21 cellular contexts compared by ENCODE assay signal in genomic region chr1:46689326-46689725, GRCh38. TPM values are rescaled to one million over a fixed set of nuclear protein-coding genes. Genes with fewer than 3 reads are reported as not detected.
DNase-seq lines count a peak whose midpoint lies in the region; ATAC-seq and TF ChIP-seq lines count a peak whose summit lies in the region.
"Had no signal": no experiment of that assay in that cellular context is flagged by ENCODE, and none has a peak within 500 bp of the region (broad histone marks: within the 10 kb centered on the region; RNA-seq: fewer than 3 reads in every experiment).

No MANE protein-coding gene starts in this region.

- intact Hi-C loops in activated CD8-positive, alpha-beta T cell treated with anti-CD3 and anti-CD28 coated beads for 36 hours (cut with micrococcal nuclease), result no loop called here

- CTCF ChIA-PET in activated CD8-positive, alpha-beta T cell treated with anti-CD3 and anti-CD28 coated beads for 36 hours (lab: Charles Lee), result interaction anchor here (1.1 kb wide), 1 partner anchor 10 kb away, joined by 3 read pairs; no protein-coding TSS in a partner anchor
- CTCF ChIA-PET in activated CD8-positive, alpha-beta T cell treated with anti-CD3 and anti-CD28 coated beads, Interleukin-2, amount 10 ng/mL, durations not matched to agents 7 days and 5 days (lab: Charles Lee), result no interaction called here

- POLR2A ChIA-PET in activated CD8-positive, alpha-beta T cell treated with anti-CD3 and anti-CD28 coated beads for 36 hours (lab: Charles Lee), result no interaction called here
- POLR2A ChIA-PET in activated CD8-positive, alpha-beta T cell treated with anti-CD3 and anti-CD28 coated beads, Interleukin-2, amount 10 ng/mL, durations not matched to agents 7 days and 5 days (lab: Charles Lee), result no interaction called here

- H3K36me3 Mint-ChIP-seq in activated CD8-positive, alpha-beta T cell treated with anti-CD3 and anti-CD28 coated beads for 36 hours (ENCODE audit: low read depth), result peaks cover 43% of the 10 kb centered on the region
- H3K36me3 Mint-ChIP-seq in activated CD8-positive, alpha-beta T cell treated with anti-CD3 and anti-CD28 coated beads, Interleukin-2, amount 10 ng/mL, durations not matched to agents 7 days and 5 days (ENCODE audit: low read depth), result peaks cover 70% of the 10 kb centered on the region
- peaks cover 59% of the 10 kb centered on the region for H3K36me3 Mint-ChIP-seq in endothelial cell (ENCODE audit: low read depth, unreplicated experiment)
- H3K36me3 Mint-ChIP-seq in stimulated activated memory B cell treated with anti-CD40 and anti-IgM and Interleukin-4, amounts not matched to agents 10 μg/mL and 1 μg/mL and 100 μg/mL, for 72 hours, result peaks cover 70% of the 10 kb centered on the region
- H3K36me3 Mint-ChIP-seq in T-helper 2 cell treated with Interferon-gamma antibody and Interleukin-4, amounts not matched to agents 5 μg/mL and 100 μg/mL, for 36 hours (ENCODE audit: low read depth), result peaks cover 68% of the 10 kb centered on the region

- H3K4me3 Mint-ChIP-seq in activated CD8-positive, alpha-beta T cell treated with anti-CD3 and anti-CD28 coated beads for 36 hours, result no peak overlapping the region
- no peak overlapping the region for H3K4me3 Mint-ChIP-seq in activated CD8-positive, alpha-beta T cell treated with anti-CD3 and anti-CD28 coated beads, Interleukin-2, amount 10 ng/mL, durations not matched to agents 7 days and 5 days
- peak overlapping the region; percentile 81 for H3K4me3 Mint-ChIP-seq in endothelial cell (ENCODE audit: unreplicated experiment)
- H3K4me3 Mint-ChIP-seq in stimulated activated memory B cell treated with anti-CD40 and anti-IgM and Interleukin-4, amounts not matched to agents 10 μg/mL and 1 μg/mL and 100 μg/mL, for 72 hours, result no peak overlapping the region
- H3K4me3 Mint-ChIP-seq in T-helper 2 cell treated with Interferon-gamma antibody and Interleukin-4, amounts not matched to agents 5 μg/mL and 100 μg/mL, for 36 hours, result no peak overlapping the region
- H3K4me3 Mint-ChIP-seq: type B pancreatic cell had no signal

- ATAC-seq in activated CD8-positive, alpha-beta T cell treated with anti-CD3 and anti-CD28 coated beads for 36 hours, result no peak
- no peak for ATAC-seq in activated CD8-positive, alpha-beta T cell treated with anti-CD3 and anti-CD28 coated beads, Interleukin-2, amount 10 ng/mL, durations not matched to agents 7 days and 5 days
- no peak for ATAC-seq in stimulated activated memory B cell treated with anti-CD40 and anti-IgM and Interleukin-4, amounts not matched to agents 10 μg/mL and 1 μg/mL and 100 μg/mL, for 72 hours
- no peak for ATAC-seq in HG02973 (IDR thresholded peaks at IDR 0.05; ENCODE audit: unreplicated experiment)
- ATAC-seq: HCT116 had no signal

- DNase-seq in activated CD8-positive, alpha-beta T cell treated with anti-CD3 and anti-CD28 coated beads for 36 hours, result no peak
- DNase-seq in activated CD8-positive, alpha-beta T cell treated with anti-CD3 and anti-CD28 coated beads, Interleukin-2, amount 10 ng/mL, durations not matched to agents 7 days and 5 days, result no peak
- DNase-seq in NCI-H2196 treated with DMSO at 0.1 percent for 48 hours (lab: John Stamatoyannopoulos, UW; ENCODE audit: unreplicated experiment) (peak; percentile 8), endothelial cell (ENCODE audit: low spot score) (no peak), AG08396 (ENCODE audit: low spot score) (no peak)
- DNase-seq in T-helper 2 cell treated with Interferon-gamma antibody and Interleukin-4, amounts not matched to agents 5 μg/mL and 100 μg/mL, for 36 hours (ENCODE audit: low spot score), result no peak
- DNase-seq: activated CD4-positive, alpha-beta T cell treated with anti-CD3 and anti-CD28 coated beads, Interleukin-2, amount 50 U/mL, for 4 hours; activated effector memory CD4-positive, alpha-beta T cell treated with anti-CD3 and anti-CD28 coated beads, Interleukin-2, amount 50 U/mL, for 16 hours; heart right ventricle; islet precursor cell; NCI-H1105 treated with DMSO at 0.1 percent for 48 hours; NCI-H446 treated with DMSO at 0.1 percent for 48 hours; nucleus accumbens; stimulated activated CD4-positive, alpha-beta T cell treated with anti-CD3 and anti-CD28 coated beads, Interleukin-4, amount 100 ng/mL, for 4 hours had no signal

- no peak for TF ChIP-seq CTCF in activated CD8-positive, alpha-beta T cell treated with anti-CD3 and anti-CD28 coated beads for 36 hours (IDR thresholded peaks at IDR 0.05)
- no peak for TF ChIP-seq CTCF in endothelial cell (IDR thresholded peaks at IDR 0.05; ENCODE audit: unreplicated experiment)

- no peaks in the 10 kb centered on the region for H3K9me3 Mint-ChIP-seq in activated CD8-positive, alpha-beta T cell treated with anti-CD3 and anti-CD28 coated beads for 36 hours
- H3K9me3 Mint-ChIP-seq in activated CD8-positive, alpha-beta T cell treated with anti-CD3 and anti-CD28 coated beads, Interleukin-2, amount 10 ng/mL, durations not matched to agents 7 days and 5 days (ENCODE audit: insufficient read depth), result no peaks in the 10 kb centered on the region
- H3K9me3 Mint-ChIP-seq in endothelial cell (ENCODE audit: unreplicated experiment), result no peaks in the 10 kb centered on the region
- H3K9me3 Mint-ChIP-seq in stimulated activated memory B cell treated with anti-CD40 and anti-IgM and Interleukin-4, amounts not matched to agents 10 μg/mL and 1 μg/mL and 100 μg/mL, for 72 hours, result no peaks in the 10 kb centered on the region
- no peaks in the 10 kb centered on the region for H3K9me3 Mint-ChIP-seq in T-helper 2 cell treated with Interferon-gamma antibody and Interleukin-4, amounts not matched to agents 5 μg/mL and 100 μg/mL, for 36 hours
- H3K9me3 Mint-ChIP-seq: type B pancreatic cell had no signal

- no peaks in the 10 kb centered on the region for H3K27me3 Mint-ChIP-seq in activated CD8-positive, alpha-beta T cell treated with anti-CD3 and anti-CD28 coated beads for 36 hours
- H3K27me3 Mint-ChIP-seq in activated CD8-positive, alpha-beta T cell treated with anti-CD3 and anti-CD28 coated beads, Interleukin-2, amount 10 ng/mL, durations not matched to agents 7 days and 5 days (ENCODE audit: low read depth), result no peaks in the 10 kb centered on the region
- no peaks in the 10 kb centered on the region for H3K27me3 Mint-ChIP-seq in endothelial cell (ENCODE audit: unreplicated experiment)
- no peaks in the 10 kb centered on the region for H3K27me3 Mint-ChIP-seq in stimulated activated memory B cell treated with anti-CD40 and anti-IgM and Interleukin-4, amounts not matched to agents 10 μg/mL and 1 μg/mL and 100 μg/mL, for 72 hours
- no peaks in the 10 kb centered on the region for H3K27me3 Mint-ChIP-seq in T-helper 2 cell treated with Interferon-gamma antibody and Interleukin-4, amounts not matched to agents 5 μg/mL and 100 μg/mL, for 36 hours (ENCODE audit: low read depth)
- H3K27me3 Mint-ChIP-seq: type B pancreatic cell had no signal

- peaks cover 10% of the 10 kb centered on the region for H3K4me1 Mint-ChIP-seq in activated CD8-positive, alpha-beta T cell treated with anti-CD3 and anti-CD28 coated beads for 36 hours (ENCODE audit: low read depth)
- peaks cover 13% of the 10 kb centered on the region for H3K4me1 Mint-ChIP-seq in activated CD8-positive, alpha-beta T cell treated with anti-CD3 and anti-CD28 coated beads, Interleukin-2, amount 10 ng/mL, durations not matched to agents 7 days and 5 days (ENCODE audit: low read depth)
- H3K4me1 Mint-ChIP-seq in endothelial cell (ENCODE audit: unreplicated experiment), result peaks cover 22% of the 10 kb centered on the region
- H3K4me1 Mint-ChIP-seq in stimulated activated memory B cell treated with anti-CD40 and anti-IgM and Interleukin-4, amounts not matched to agents 10 μg/mL and 1 μg/mL and 100 μg/mL, for 72 hours, result no peaks in the 10 kb centered on the region
- H3K4me1 Mint-ChIP-seq in T-helper 2 cell treated with Interferon-gamma antibody and Interleukin-4, amounts not matched to agents 5 μg/mL and 100 μg/mL, for 36 hours (ENCODE audit: low read depth), result peaks cover 23% of the 10 kb centered on the region

- peak overlapping the region; percentile 68 for H3K27ac Mint-ChIP-seq in activated CD8-positive, alpha-beta T cell treated with anti-CD3 and anti-CD28 coated beads for 36 hours
- no peak overlapping the region for H3K27ac Mint-ChIP-seq in activated CD8-positive, alpha-beta T cell treated with anti-CD3 and anti-CD28 coated beads, Interleukin-2, amount 10 ng/mL, durations not matched to agents 7 days and 5 days
- peak overlapping the region; percentile 49 for H3K27ac Mint-ChIP-seq in endothelial cell (ENCODE audit: unreplicated experiment)
- H3K27ac Mint-ChIP-seq in stimulated activated memory B cell treated with anti-CD40 and anti-IgM and Interleukin-4, amounts not matched to agents 10 μg/mL and 1 μg/mL and 100 μg/mL, for 72 hours, result peak overlapping the region; percentile 22
- H3K27ac Mint-ChIP-seq in T-helper 2 cell treated with Interferon-gamma antibody and Interleukin-4, amounts not matched to agents 5 μg/mL and 100 μg/mL, for 36 hours, result no peak overlapping the region
- H3K27ac Mint-ChIP-seq: type B pancreatic cell had no signal

RNA-seq across cellular contexts. Expression of gene TEX38, which starts 17.7 kb away (rescaled TPM):
- not detected for total RNA-seq in activated CD8-positive, alpha-beta T cell treated with anti-CD3 and anti-CD28 coated beads for 36 hours
- total RNA-seq in activated CD8-positive, alpha-beta T cell treated with anti-CD3 and anti-CD28 coated beads, Interleukin-2, amount 10 ng/mL, durations not matched to agents 7 days and 5 days, result not detected
- total RNA-seq in endothelial cell (ENCODE audit: unreplicated experiment), result not detected
- total RNA-seq: heart right ventricle, OCI-LY7, SJSA1, skeletal muscle tissue had no signal

RNA-seq across cellular contexts. Expression of gene ATPAF1, which starts 21.2 kb away (rescaled TPM):
- total RNA-seq in activated CD8-positive, alpha-beta T cell treated with anti-CD3 and anti-CD28 coated beads for 36 hours, result 10 to 100 TPM; 40.3 to 41.8 TPM
- total RNA-seq in activated CD8-positive, alpha-beta T cell treated with anti-CD3 and anti-CD28 coated beads, Interleukin-2, amount 10 ng/mL, durations not matched to agents 7 days and 5 days, result 10 to 100 TPM; 47.4 to 55.0 TPM
- total RNA-seq in endothelial cell (ENCODE audit: unreplicated experiment), result 29.8 TPM

RNA-seq across cellular contexts. Expression of gene EFCAB14, which starts 29.6 kb away (rescaled TPM):
- total RNA-seq in activated CD8-positive, alpha-beta T cell treated with anti-CD3 and anti-CD28 coated beads for 36 hours, result 10 to 100 TPM; 39.6 to 41.6 TPM
- 10 to 100 TPM; 81.4 to 85.1 TPM for total RNA-seq in activated CD8-positive, alpha-beta T cell treated with anti-CD3 and anti-CD28 coated beads, Interleukin-2, amount 10 ng/mL, durations not matched to agents 7 days and 5 days
- total RNA-seq in endothelial cell (ENCODE audit: unreplicated experiment), result 325 TPM

Comparison
In these comparisons a context has a peak if more than half of its experiments do, and no peak if none do; other contexts are left out.
1. H3K27ac Mint-ChIP-seq: peak in activated CD8-positive, alpha-beta T cell treated with anti-CD3 and anti-CD28 coated beads for 36 hours (single experiment), endothelial cell (single experiment) and stimulated activated memory B cell treated with anti-CD40 and anti-IgM and Interleukin-4, amounts not matched to agents 10 μg/mL and 1 μg/mL and 100 μg/mL, for 72 hours (single experiment); none in activated CD8-positive, alpha-beta T cell treated with anti-CD3 and anti-CD28 coated beads, Interleukin-2, amount 10 ng/mL, durations not matched to agents 7 days and 5 days (single experiment) and T-helper 2 cell treated with Interferon-gamma antibody and Interleukin-4, amounts not matched to agents 5 μg/mL and 100 μg/mL, for 36 hours (single experiment).